ENCODE assay signal across 30 cellular contexts in genomic region chr10:28091913-28092312, GRCh38.
"Had no signal": no experiment of that assay in that cellular context is flagged by ENCODE, and none has a peak within 500 bp of the region (broad histone marks: within the 10 kb centered on the region; RNA-seq: fewer than 3 reads in every experiment).

No MANE protein-coding gene starts in this region.

- H3K27me3 ChIP-seq: adrenal gland, breast epithelium had no signal

- H3K36me3 ChIP-seq: adrenal gland, breast epithelium, WERI-Rb-1 had no signal

- H3K9me3 Mint-ChIP-seq: activated B cell treated with CpG ODN at 0.5 μM for 24 hours; activated T-cell treated with anti-CD3 and anti-CD28 coated beads, Interleukin-2, amount 50 U/mL, for 4 hours; activated T-helper 17 cell treated with anti-CD3 and anti-CD28 coated beads, Interleukin-2, amount 50 U/mL, for 72 hours; brain had no signal

- H3K4me3 ChIP-seq: adrenal gland, breast epithelium had no signal

- ATAC-seq: activated CD4-positive, CD25-positive, alpha-beta regulatory T cell treated with anti-CD3 and anti-CD28 coated beads, Interleukin-2, amount 50 U/mL, for 24 hours; activated CD8-positive, alpha-beta T cell treated with anti-CD3 and anti-CD28 coated beads for 36 hours; activated naive CD8-positive, alpha-beta T cell treated with anti-CD3 and anti-CD28 coated beads, Interleukin-2, amount 50 U/mL, for 24 hours; activated T-cell treated with anti-CD3 and anti-CD28 coated beads, Interleukin-2, amount 50 U/mL, for 4 hours; activated T-helper 17 cell treated with anti-CD3 and anti-CD28 coated beads, Interleukin-2, amount 50 U/mL, for 72 hours; esophagus mucosa; T-cell had no signal

- H3K27ac ChIP-seq: adrenal gland, breast epithelium, WERI-Rb-1 had no signal

- H3K9me3 ChIP-seq: adrenal gland, breast epithelium had no signal

- H3K4me1 ChIP-seq: adrenal gland, breast epithelium had no signal

- DNase-seq: activated B cell treated with CpG ODN at 0.5 μM for 24 hours; activated CD4-positive, alpha-beta T cell treated with anti-CD3 and anti-CD28 coated beads for 48 hours; activated CD4-positive, alpha-beta T cell treated with anti-CD3 and anti-CD28 coated beads, Interleukin-2, amount 50 U/mL, for 1 hour; activated CD4-positive, alpha-beta T cell treated with anti-CD3 and anti-CD28 coated beads, Interleukin-2, amount 50 U/mL, for 48 hours; activated CD8-positive, alpha-beta memory T cell treated with anti-CD3 and anti-CD28 coated beads for 24 hours; activated CD8-positive, alpha-beta T cell treated with anti-CD3 and anti-CD28 coated beads for 36 hours; activated effector memory CD4-positive, alpha-beta T cell treated with Interleukin-2 at 50 U/mL for 16 hours; activated gamma-delta T cell treated with Interleukin-2 at 50 U/mL for 16 hours; activated naive CD4-positive, alpha-beta T cell treated with anti-CD3 and anti-CD28 coated beads, Interleukin-2, amount 50 U/mL, for 16 hours; activated naive CD4-positive, alpha-beta T cell treated with Interleukin-2 at 50 U/mL for 16 hours; activated naive CD8-positive, alpha-beta T cell treated with anti-CD3 and anti-CD28 coated beads, Interleukin-2, amount 50 U/mL, for 24 hours; activated T-cell treated with anti-CD3 and anti-CD28 coated beads, Interleukin-2, amount 50 U/mL, for 4 hours; adrenal gland; amygdala; aorta; cortex of kidney; effector CD8-positive, alpha-beta T cell; foreskin fibroblast; head of caudate nucleus; hippocampal formation; T-cell; T1000; WERI-Rb-1 had no signal

- H3K4me1 Mint-ChIP-seq: activated B cell treated with CpG ODN at 0.5 μM for 24 hours, T-cell had no signal

- H3K27ac Mint-ChIP-seq: activated B cell treated with CpG ODN at 0.5 μM for 24 hours; activated CD8-positive, alpha-beta T cell treated with anti-CD3 and anti-CD28 coated beads for 36 hours; activated naive CD8-positive, alpha-beta T cell; activated naive CD8-positive, alpha-beta T cell treated with anti-CD3 and anti-CD28 coated beads, Interleukin-2, amount 50 U/mL, for 24 hours; activated T-helper 17 cell treated with anti-CD3 and anti-CD28 coated beads, Interleukin-2, amount 50 U/mL, for 72 hours; brain; T-cell; T-helper 1 cell treated with Interleukin-12 subunit alpha and Interleukin-12 subunit beta and Interleukin-4 antibody, amounts not matched to agents 30 μg/mL and 1 μg/mL, for 36 hours had no signal

- H3K4me3 Mint-ChIP-seq: activated B cell treated with CpG ODN at 0.5 μM for 24 hours; activated CD8-positive, alpha-beta T cell treated with anti-CD3 and anti-CD28 coated beads for 36 hours; activated naive CD8-positive, alpha-beta T cell; activated naive CD8-positive, alpha-beta T cell treated with anti-CD3 and anti-CD28 coated beads, Interleukin-2, amount 50 U/mL, for 24 hours; activated T-cell treated with anti-CD3 and anti-CD28 coated beads, Interleukin-2, amount 50 U/mL, for 4 hours; activated T-helper 17 cell treated with anti-CD3 and anti-CD28 coated beads, Interleukin-2, amount 50 U/mL, for 72 hours; brain; T-cell; T-helper 1 cell treated with Interleukin-12 subunit alpha and Interleukin-12 subunit beta and Interleukin-4 antibody, amounts not matched to agents 30 μg/mL and 1 μg/mL, for 36 hours had no signal

- H3K27me3 Mint-ChIP-seq: activated B cell treated with CpG ODN at 0.5 μM for 24 hours; activated CD8-positive, alpha-beta T cell treated with anti-CD3 and anti-CD28 coated beads for 36 hours; activated naive CD8-positive, alpha-beta T cell; activated naive CD8-positive, alpha-beta T cell treated with anti-CD3 and anti-CD28 coated beads, Interleukin-2, amount 50 U/mL, for 24 hours; activated T-helper 17 cell treated with anti-CD3 and anti-CD28 coated beads, Interleukin-2, amount 50 U/mL, for 72 hours; T-cell had no signal
